In genomic region chr17:50371526-50371925, GRCh38 we compare ENCODE assay signal across 10 cellular contexts. TPM values are rescaled to one million over a fixed set of nuclear protein-coding genes. Genes with fewer than 3 reads are reported as not detected.
A peak's percentile ranks its signal among the peaks of the same experiment; 100 is the strongest.
DNase-seq lines count a peak whose midpoint lies in the region; ATAC-seq and TF ChIP-seq lines count a peak whose summit lies in the region.
"Had no signal": no experiment of that assay in that cellular context is flagged by ENCODE, and none has a peak within 500 bp of the region (broad histone marks: within the 10 kb centered on the region; RNA-seq: fewer than 3 reads in every experiment).

No MANE protein-coding gene starts in this region.

- no peak for ATAC-seq in effector memory CD8-positive, alpha-beta T cell (replicated peaks)
- ATAC-seq in left lung: no peak

- H3K27me3 ChIP-seq in GM06990 (replicated peaks; ENCODE audit: control insufficient read depth, insufficient read depth, low read length) (no peaks in the 10 kb centered on the region), neuron (ENCODE audit: insufficient read depth, low read length) (no peaks in the 10 kb centered on the region), left lung (no peaks in the 10 kb centered on the region)
- H3K27me3 ChIP-seq: tibial nerve had no signal

- peaks cover 37% of the 10 kb centered on the region for H3K36me3 Mint-ChIP-seq in effector memory CD8-positive, alpha-beta T cell (ENCODE audit: insufficient read depth)

- no peak for DNase-seq in GM06990 (ENCODE audit: extremely low read depth, insufficient read length)
- peak; percentile 62 to 68 for DNase-seq in NCI-H526 (lab: John Stamatoyannopoulos, UW)
- DNase-seq in effector memory CD8-positive, alpha-beta T cell: no peak
- DNase-seq in stimulated activated naive CD4-positive, alpha-beta T cell (lab: John Stamatoyannopoulos, UW): no peak
- DNase-seq in stimulated activated CD4-positive, alpha-beta T cell treated with anti-CD3 and anti-CD28 coated beads, Interleukin-2, amount 100 ng/mL, for 24 hours: no peak
- no peak for DNase-seq in left lung
- DNase-seq in COR-L47 (lab: John Stamatoyannopoulos, UW): no peak
- DNase-seq: caudate nucleus had no signal

- H3K9me3 ChIP-seq in neuron (ENCODE audit: low read length) (no peaks in the 10 kb centered on the region), left lung (no peaks in the 10 kb centered on the region)
- H3K9me3 ChIP-seq: tibial nerve had no signal

- H3K36me3 ChIP-seq in GM06990 (ENCODE audit: control insufficient read depth, insufficient read depth, low read length) (peaks cover 19% of the 10 kb centered on the region), neuron (ENCODE audit: insufficient read depth, low read length) (peaks cover 50% of the 10 kb centered on the region), left lung (peaks cover 0 to 42% of the 10 kb centered on the region in 2 donors)

- H3K27ac Mint-ChIP-seq in effector memory CD8-positive, alpha-beta T cell: peak overlapping the region; percentile 38 to 98

- H3K27me3 Mint-ChIP-seq in effector memory CD8-positive, alpha-beta T cell: no peaks in the 10 kb centered on the region

- TF ChIP-seq CTCF in GM06990 (IDR thresholded peaks at IDR 0.05; ENCODE audit: insufficient read depth, low read length, poor library complexity, severe bottlenecking): no peak
- no peak for TF ChIP-seq CTCF in left lung (IDR thresholded peaks at IDR 0.05)

- H2AFZ ChIP-seq in neuron (ENCODE audit: low read depth, low read length): no peak overlapping the region

- H3K9me3 Mint-ChIP-seq in effector memory CD8-positive, alpha-beta T cell: no peaks in the 10 kb centered on the region

- H3K4me3 Mint-ChIP-seq in effector memory CD8-positive, alpha-beta T cell: peak overlapping the region; percentile 96 to 99

- H3K4me1 ChIP-seq in neuron (ENCODE audit: insufficient read depth, low read length) (peaks cover 16% of the 10 kb centered on the region), left lung (peaks cover 9 to 19% of the 10 kb centered on the region in 2 donors)

- peak overlapping the region; percentile 94 for H3K4me3 ChIP-seq in GM06990 (replicated peaks; ENCODE audit: low read depth, low read length)
- H3K4me3 ChIP-seq in neuron (ENCODE audit: low read length): peak overlapping the region; percentile 55
- no peak overlapping the region for H3K4me3 ChIP-seq in left lung

- intact Hi-C loops in left lung (cut with DNase I): no loop called here

- no peak overlapping the region for H3K27ac ChIP-seq in left lung

- H3K4me1 Mint-ChIP-seq in effector memory CD8-positive, alpha-beta T cell (ENCODE audit: low read depth in 2 of 2): peaks cover 22 to 24% of the 10 kb centered on the region in 2 donors

RNA-seq across cellular contexts. Expression of gene MRPL27, which starts 1.5 kb away (rescaled TPM):
- 10 to 100 TPM; 52.5 to 53.8 TPM for total RNA-seq in left lung

RNA-seq across cellular contexts. Expression of gene EME1, which starts 1.5 kb away (rescaled TPM):
- 1 to 10 TPM; 2.6 to 3.8 TPM for total RNA-seq in left lung

RNA-seq across cellular contexts. Expression of gene XYLT2, which starts 25.6 kb away (rescaled TPM):
- total RNA-seq in left lung: 10 to 100 TPM; 19.6 to 24.3 TPM

RNA-seq across cellular contexts. Expression of gene LRRC59, which starts 25.8 kb away (rescaled TPM):
- total RNA-seq in left lung: 100 to 1,000 TPM; 102 to 151 TPM

RNA-seq across cellular contexts. Expression of gene ACSF2, which starts 54.5 kb away (rescaled TPM):
- total RNA-seq in left lung: 100 to 1,000 TPM in 1 of 2 donors, 10 to 100 TPM in 1; 60.9 to 148 TPM

Comparison
In these comparisons a context has a peak if more than half of its experiments do, and no peak if none do; other contexts are left out.
1. DNase-seq: peak in NCI-H526 (2 of 2); none in GM06990 (single experiment), effector memory CD8-positive, alpha-beta T cell (0 of 3), stimulated activated naive CD4-positive, alpha-beta T cell (0 of 6), stimulated activated CD4-positive, alpha-beta T cell treated with anti-CD3 and anti-CD28 coated beads, Interleukin-2, amount 100 ng/mL, for 24 hours (0 of 2), left lung (0 of 2) and COR-L47 (single experiment).
2. H3K4me3 ChIP-seq: peak in GM06990 (single experiment) and neuron (single experiment); none in left lung (0 of 2).